21 cellular contexts compared by ENCODE assay signal in the genomic region with DNA sequence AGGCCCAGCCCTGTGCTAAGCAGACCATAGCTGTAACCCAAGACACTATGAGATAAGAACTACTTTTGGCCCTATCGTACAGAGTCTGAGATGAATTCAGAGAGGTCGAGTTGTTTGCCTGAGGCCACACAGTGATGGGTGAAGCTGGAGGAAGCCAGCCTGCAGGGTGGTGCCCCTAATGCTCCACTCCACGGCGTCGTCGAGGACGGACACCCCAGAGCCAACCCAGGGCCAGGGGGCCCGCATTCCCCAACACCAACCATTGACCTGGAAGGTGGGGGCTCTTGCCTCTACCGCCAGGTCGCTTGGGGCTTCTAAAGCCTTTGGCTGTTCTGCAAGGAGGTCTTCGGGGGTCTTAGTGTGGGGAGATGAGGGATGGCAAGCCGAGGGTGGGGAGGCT.
"Had no signal": no experiment of that assay in that cellular context is flagged by ENCODE, and none has a peak within 500 bp of the region (broad histone marks: within the 10 kb centered on the region; RNA-seq: fewer than 3 reads in every experiment).

No MANE protein-coding gene starts in this region.

- H3K27ac ChIP-seq: body of pancreas, epithelial cell of prostate, hepatocyte, thoracic aorta, upper lobe of right lung had no signal

- H2AFZ ChIP-seq: hepatocyte had no signal

- H3K36me3 ChIP-seq: thoracic aorta, upper lobe of right lung had no signal

- H3K27me3 ChIP-seq: body of pancreas, hepatocyte had no signal

- ATAC-seq: activated CD8-positive, alpha-beta memory T cell treated with anti-CD3 and anti-CD28 coated beads, Interleukin-2, amount 10 ng/mL, durations not matched to agents 7 days and 5 days; body of pancreas; left colon; natural killer cell treated with Interleukin-12 subunit alpha and Interleukin-12 subunit beta and Interleukin-15 and Interleukin-18, amount 100 ng/mL, for 72 hours had no signal

- DNase-seq: activated CD4-positive, alpha-beta memory T cell treated with anti-CD3 and anti-CD28 coated beads, Interleukin-2, amount 10 ng/mL, durations not matched to agents 7 days and 5 days; activated CD4-positive, alpha-beta T cell treated with anti-CD3 and anti-CD28 coated beads for 48 hours; activated CD4-positive, CD25-positive, alpha-beta regulatory T cell; activated CD8-positive, alpha-beta memory T cell treated with anti-CD3 and anti-CD28 coated beads, Interleukin-2, amount 10 ng/mL, durations not matched to agents 7 days and 5 days; activated naive CD4-positive, alpha-beta T cell treated with Interleukin-2 at 50 U/mL for 16 hours; activated T-cell treated with anti-CD3 and anti-CD28 coated beads, Interleukin-2, amount 50 U/mL, for 1 hour; endodermal cell; foreskin fibroblast; occipital lobe; retina; T-helper 1 cell; T-helper 9 cell had no signal

- H3K79me2 ChIP-seq: hepatocyte had no signal

- H3K9me3 ChIP-seq: body of pancreas, thoracic aorta, upper lobe of right lung had no signal

- H3K4me2 ChIP-seq: hepatocyte had no signal

- H3K4me3 ChIP-seq: body of pancreas, dorsolateral prefrontal cortex, hepatocyte, lung, thoracic aorta, upper lobe of right lung had no signal

- H3K4me1 ChIP-seq: body of pancreas had no signal
